ENCODE assay signal across 14 cellular contexts in the genomic region with DNA sequence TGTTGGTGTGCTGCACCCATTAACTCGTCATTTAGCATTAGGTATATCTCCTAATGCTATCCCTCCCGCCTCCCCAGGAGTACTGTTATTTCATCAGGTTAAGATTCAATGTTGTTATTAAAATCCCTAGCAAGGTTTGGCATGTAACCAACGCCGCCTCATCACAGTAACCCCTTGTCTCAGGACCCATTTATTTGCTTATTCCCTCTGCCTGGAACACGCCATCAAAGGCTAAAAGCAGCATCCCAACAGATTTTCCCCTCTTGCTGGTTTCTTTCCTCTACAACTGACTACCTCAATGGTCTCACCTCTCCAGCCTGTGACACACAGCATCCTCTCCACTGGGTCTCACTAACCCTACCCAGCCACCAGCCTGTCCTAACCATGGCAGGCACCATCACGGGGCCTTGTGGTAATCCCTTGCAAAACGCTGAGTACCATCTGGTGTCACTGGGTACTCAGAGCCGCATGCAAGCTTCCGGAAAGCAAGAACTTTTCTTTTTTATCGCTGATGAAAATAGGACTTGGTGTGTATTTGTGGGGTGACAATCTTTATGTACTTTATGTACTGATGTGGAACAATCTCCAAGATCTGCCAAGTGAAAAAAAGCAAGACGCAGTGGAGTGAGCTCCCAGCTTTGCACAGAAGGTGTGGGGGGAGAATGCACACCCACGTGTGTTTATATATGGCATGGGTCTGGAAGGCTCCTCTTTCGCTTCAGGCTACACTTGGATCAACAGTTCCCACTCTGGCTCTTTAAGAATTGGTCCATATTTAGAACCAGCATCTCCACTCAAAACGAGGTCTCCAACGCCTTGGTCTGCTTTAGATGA. TPM values are rescaled to one million over a fixed set of nuclear protein-coding genes. Genes with fewer than 3 reads are reported as not detected.
A peak's percentile ranks its signal among the peaks of the same experiment; 100 is the strongest.
DNase-seq lines count a peak whose midpoint lies in the region; ATAC-seq, FAIRE-seq and TF ChIP-seq lines count a peak whose summit lies in the region.
"Had no signal": no experiment of that assay in that cellular context is flagged by ENCODE, and none has a peak within 500 bp of the region (broad histone marks: within the 10 kb centered on the region; RNA-seq: fewer than 3 reads in every experiment).

No MANE protein-coding gene starts in this region.

- H3K36me3 ChIP-seq in naive thymus-derived CD4-positive, alpha-beta T cell (ENCODE audit: control insufficient read depth in 2 of 3, insufficient read depth in 3 of 3, low read length in 3 of 3): peaks cover 31 to 59% (median 37%) of the 10 kb centered on the region in 3 experiments

- no peak for FAIRE-seq in GM12891 (lab: Jason Lieb, UNC)

- POLR2A ChIA-PET in WTC11 (lab: Charles Lee): interaction anchor here (0.7 kb wide), 1 partner anchor 33 kb away, joined by 3 read pairs; no protein-coding TSS in a partner anchor
- POLR2A ChIA-PET in naive thymus-derived CD4-positive, alpha-beta T cell (lab: Charles Lee): interaction anchor here (0.6 kb wide), 1 partner anchor 219 kb away, joined by 3 read pairs; no protein-coding TSS in a partner anchor

- peak; percentile 9 for ATAC-seq in WTC11
- peak; percentile 21 for ATAC-seq in naive thymus-derived CD4-positive, alpha-beta T cell
- ATAC-seq in GM18502 (IDR thresholded peaks at IDR 0.05; ENCODE audit: poor library complexity, unreplicated experiment): no peak
- ATAC-seq in HG02885 (IDR thresholded peaks at IDR 0.05; ENCODE audit: poor library complexity, unreplicated experiment): no peak
- no peak for ATAC-seq in HG03442 (IDR thresholded peaks at IDR 0.05; ENCODE audit: unreplicated experiment)

- H3K27ac ChIP-seq in naive thymus-derived CD4-positive, alpha-beta T cell (ENCODE audit: low read depth, low read length): no peak overlapping the region
- H3K27ac ChIP-seq: KMS-11, vagina had no signal

- H3K27me3 Mint-ChIP-seq in T-helper 2 cell treated with Interferon-gamma antibody and Interleukin-4, amounts not matched to agents 5 μg/mL and 100 μg/mL, for 36 hours (ENCODE audit: low read depth): no peaks in the 10 kb centered on the region
- no peaks in the 10 kb centered on the region for H3K27me3 Mint-ChIP-seq in WTC11 (ENCODE audit: low read depth)
- H3K27me3 Mint-ChIP-seq in naive thymus-derived CD4-positive, alpha-beta T cell: no peaks in the 10 kb centered on the region
- H3K27me3 Mint-ChIP-seq: dendritic cell treated with granulocyte-macrophage colony-stimulating factor and Interleukin-4, amounts not matched to agents 40 ng/mL and 50 ng/mL, for 4 days; memory B cell had no signal

- H3K4me3 Mint-ChIP-seq in T-helper 2 cell treated with Interferon-gamma antibody and Interleukin-4, amounts not matched to agents 5 μg/mL and 100 μg/mL, for 36 hours: no peak overlapping the region
- no peak overlapping the region for H3K4me3 Mint-ChIP-seq in WTC11
- peak overlapping the region in 1 of 10 donors; percentile 27 for H3K4me3 Mint-ChIP-seq in naive thymus-derived CD4-positive, alpha-beta T cell
- H3K4me3 Mint-ChIP-seq: dendritic cell treated with granulocyte-macrophage colony-stimulating factor and Interleukin-4, amounts not matched to agents 40 ng/mL and 50 ng/mL, for 4 days; memory B cell had no signal

- no peaks in the 10 kb centered on the region for H3K27me3 ChIP-seq in naive thymus-derived CD4-positive, alpha-beta T cell (ENCODE audit: control insufficient read depth in 2 of 2, insufficient read depth in 2 of 2, low read length in 2 of 2)
- H3K27me3 ChIP-seq: vagina had no signal

- peak; percentile 57 for TF ChIP-seq POLR2A in GM12891 (IDR thresholded peaks at IDR 0.05; ENCODE audit: low read depth, low read length)

- intact Hi-C loops in naive thymus-derived CD4-positive, alpha-beta T cell (cut with micrococcal nuclease): loop anchor here in 1 of 2 donors (10.0 kb wide), 1 partner anchor 889 kb away; the partner anchor contains the start of gene CSNK1A1

- H3K4me1 Mint-ChIP-seq in T-helper 2 cell treated with Interferon-gamma antibody and Interleukin-4, amounts not matched to agents 5 μg/mL and 100 μg/mL, for 36 hours (ENCODE audit: low read depth): peaks cover 24% of the 10 kb centered on the region
- H3K4me1 Mint-ChIP-seq in WTC11: peaks cover 48% of the 10 kb centered on the region
- peaks cover 17 to 37% (median 30%) of the 10 kb centered on the region in 7 donors for H3K4me1 Mint-ChIP-seq in naive thymus-derived CD4-positive, alpha-beta T cell

- no peak for TF ChIP-seq CTCF in WTC11 (IDR thresholded peaks at IDR 0.05)

- H3K27ac Mint-ChIP-seq in T-helper 2 cell treated with Interferon-gamma antibody and Interleukin-4, amounts not matched to agents 5 μg/mL and 100 μg/mL, for 36 hours: peak overlapping the region; percentile 43
- peak overlapping the region; percentile 61 for H3K27ac Mint-ChIP-seq in WTC11
- H3K27ac Mint-ChIP-seq in naive thymus-derived CD4-positive, alpha-beta T cell: peak overlapping the region in 3 of 9 donors; percentile 48 to 75 (median 52)
- H3K27ac Mint-ChIP-seq: dendritic cell treated with granulocyte-macrophage colony-stimulating factor and Interleukin-4, amounts not matched to agents 40 ng/mL and 50 ng/mL, for 4 days; memory B cell had no signal

- H3K9me3 ChIP-seq in naive thymus-derived CD4-positive, alpha-beta T cell (ENCODE audit: control insufficient read depth in 2 of 3, low read length in 3 of 3): no peaks in the 10 kb centered on the region
- H3K9me3 ChIP-seq: vagina had no signal

- peaks cover 11 to 20% of the 10 kb centered on the region in 2 donors for H3K4me1 ChIP-seq in naive thymus-derived CD4-positive, alpha-beta T cell (ENCODE audit: control insufficient read depth in 2 of 2, insufficient read depth in 2 of 2, low read length in 2 of 2)

- CTCF ChIA-PET in WTC11 (lab: Charles Lee): interaction anchor here (0.9 to 2.4 kb wide), 2 partner anchors 45 to 101 kb away, joined by 3 to 12 read pairs; no protein-coding TSS in a partner anchor
- CTCF ChIA-PET in naive thymus-derived CD4-positive, alpha-beta T cell (lab: Charles Lee): no interaction called here

- H3K9me3 Mint-ChIP-seq in T-helper 2 cell treated with Interferon-gamma antibody and Interleukin-4, amounts not matched to agents 5 μg/mL and 100 μg/mL, for 36 hours: no peaks in the 10 kb centered on the region
- no peaks in the 10 kb centered on the region for H3K9me3 Mint-ChIP-seq in WTC11
- H3K9me3 Mint-ChIP-seq in naive thymus-derived CD4-positive, alpha-beta T cell: no peaks in the 10 kb centered on the region
- H3K9me3 Mint-ChIP-seq: dendritic cell treated with granulocyte-macrophage colony-stimulating factor and Interleukin-4, amounts not matched to agents 40 ng/mL and 50 ng/mL, for 4 days; memory B cell had no signal

- H3K4me3 ChIP-seq in naive thymus-derived CD4-positive, alpha-beta T cell (ENCODE audit: low read length): no peak overlapping the region
- H3K4me3 ChIP-seq: vagina had no signal

- H3K36me3 Mint-ChIP-seq in T-helper 2 cell treated with Interferon-gamma antibody and Interleukin-4, amounts not matched to agents 5 μg/mL and 100 μg/mL, for 36 hours (ENCODE audit: low read depth): peaks cover 51% of the 10 kb centered on the region
- peaks cover 53% of the 10 kb centered on the region for H3K36me3 Mint-ChIP-seq in WTC11
- H3K36me3 Mint-ChIP-seq in naive thymus-derived CD4-positive, alpha-beta T cell: peaks cover 6 to 42% (median 33%) of the 10 kb centered on the region in 5 donors

- no peak for DNase-seq in T-helper 2 cell treated with Interferon-gamma antibody and Interleukin-4, amounts not matched to agents 5 μg/mL and 100 μg/mL, for 36 hours (ENCODE audit: low spot score)
- no peak for DNase-seq in T-helper 2 cell
- DNase-seq in GM12891 (ENCODE audit: insufficient read length, low spot score): no peak
- DNase-seq in WTC11 (ENCODE audit: low spot score): no peak
- no peak for DNase-seq in naive thymus-derived CD4-positive, alpha-beta T cell
- DNase-seq: NCI-H1930; stimulated activated CD8-positive, alpha-beta memory T cell treated with anti-CD3 and anti-CD28 coated beads, Interleukin-4, amount 100 ng/mL, for 48 hours had no signal

TF ChIP-seq in GM12891, 5 proteins besides CTCF, POLR2A, EP300 and RAD21:
- TF ChIP-seq POU2F2 (IDR thresholded peaks at IDR 0.05; ENCODE audit: low read depth, low read length) (peak; percentile 45; the same call in 1 of the 2 replicates), PAX5 (IDR thresholded peaks at IDR 0.05; ENCODE audit: insufficient read depth, low read length, severe bottlenecking) (no peak), POLR2AphosphoS5 (IDR thresholded peaks at IDR 0.05; ENCODE audit: low read depth, low read length) (peak; percentile 71)

TF ChIP-seq in WTC11, 78 proteins besides CTCF, POLR2A, EP300 and RAD21 (continues in another document):
- TF ChIP-seq ZNF219 (CRISPR knock-in tag; IDR thresholded peaks at IDR 0.05; ENCODE audit: borderline replicate concordance): no peak
- TF ChIP-seq ZNF425 (CRISPR knock-in tag; conservative IDR thresholded peaks at IDR 0.05): peak; percentile 70; the same call in 1 of the 2 replicates
- peak; percentile 92 for TF ChIP-seq EMX1 (CRISPR knock-in tag; IDR thresholded peaks at IDR 0.05)
- TF ChIP-seq ZNF423 (CRISPR knock-in tag; IDR thresholded peaks at IDR 0.05): no peak

RNA-seq across cellular contexts. Expression of gene RPS14, which starts 6.1 kb away (rescaled TPM):
- 5,398 TPM for polyA plus RNA-seq in GM12891 (2012; ENCODE audit: low read depth, missing spikeins)
- 2,564 to 2,814 TPM (median 2,812 TPM) in 3 replicates for total RNA-seq in WTC11 (2021)
- 1,000 to 10,000 TPM; 2,331 to 7,378 (median 6,414) TPM for total RNA-seq in naive thymus-derived CD4-positive, alpha-beta T cell
- over 10,000 TPM in 1 of 2 donors, 1,000 to 10,000 TPM in 1; 8,640 to 11,248 TPM for polyA plus RNA-seq in naive thymus-derived CD4-positive, alpha-beta T cell

RNA-seq across cellular contexts. Expression of gene CD74, which starts 30.7 kb away (rescaled TPM):
- 7,750 TPM for polyA plus RNA-seq in GM12891 (2012; ENCODE audit: low read depth, missing spikeins)
- 28.2 to 47.6 TPM (median 44.3 TPM) in 3 replicates for total RNA-seq in WTC11 (2021)
- total RNA-seq in naive thymus-derived CD4-positive, alpha-beta T cell: 1,000 to 10,000 TPM in 1 of 5 experiments, 100 to 1,000 TPM in 4; 153 to 1,948 (median 540) TPM
- 100 to 1,000 TPM; 295 to 413 TPM for polyA plus RNA-seq in naive thymus-derived CD4-positive, alpha-beta T cell

Comparison
In these comparisons a context has a peak if more than half of its experiments do, and no peak if none do; other contexts are left out.
1. ATAC-seq: peak in WTC11 (single experiment) and naive thymus-derived CD4-positive, alpha-beta T cell (single experiment); none in GM18502 (single experiment), HG02885 (single experiment) and HG03442 (single experiment).